8 cellular contexts compared by ENCODE assay signal in genomic region chr3:195522254-195523023, GRCh38. TPM values are rescaled to one million over a fixed set of nuclear protein-coding genes. Genes with fewer than 3 reads are reported as not detected.
DNase-seq lines count a peak whose midpoint lies in the region; ATAC-seq and TF ChIP-seq lines count a peak whose summit lies in the region.

No MANE protein-coding gene starts in this region.

- H3K9ac ChIP-seq in liver (ENCODE audit: low read depth in 1 of 2, low read length in 2 of 2): no peak overlapping the region

- H3K4me1 Mint-ChIP-seq in brain: no peaks in the 10 kb centered on the region

- H3K4me3 ChIP-seq in BE2C (ENCODE audit: low read depth, low read length) (no peak overlapping the region), liver (ENCODE audit: low read depth in 1 of 3, low read length in 3 of 3) (no peak overlapping the region)

- H3K27me3 ChIP-seq in BE2C (no peaks in the 10 kb centered on the region), liver (ENCODE audit: control insufficient read depth in 4 of 4, insufficient read depth in 4 of 4, low read length in 3 of 4) (no peaks in the 10 kb centered on the region)

- no peak overlapping the region for H3K27ac Mint-ChIP-seq in brain

- peaks cover 22% of the 10 kb centered on the region for H3K36me3 Mint-ChIP-seq in brain

- ATAC-seq in HG02852 (IDR thresholded peaks at IDR 0.05; ENCODE audit: unreplicated experiment): no peak

- DNase-seq in BE2C (no peak), NCI-H2227 treated with DMSO at 0.1 percent for 48 hours (lab: John Stamatoyannopoulos, UW) (peak; percentile 26), T-helper 1 cell (no peak), islet precursor cell (no peak)

- H3K36me3 ChIP-seq in BE2C: no peaks in the 10 kb centered on the region
- peaks cover 0 to 15% (median 6%) of the 10 kb centered on the region in 4 donors for H3K36me3 ChIP-seq in liver (ENCODE audit: control insufficient read depth in 4 of 4, insufficient read depth in 3 of 4, low read depth in 1 of 4, low read length in 3 of 4)

- TF ChIP-seq RAD21 in liver (IDR thresholded peaks at IDR 0.05): peak; percentile 82 to 84

- peaks cover 2% of the 10 kb centered on the region for H3K27me3 Mint-ChIP-seq in brain

- TF ChIP-seq CTCF in BE2C (IDR thresholded peaks at IDR 0.05; ENCODE audit: low read depth, low read length): peak; percentile 60
- peak; percentile 14; the same call in 1 of the 2 replicates for TF ChIP-seq CTCF in GM12874 (IDR thresholded peaks at IDR 0.05; ENCODE audit: insufficient read depth, low read depth, low read length)
- peak; percentile 89 to 94 for TF ChIP-seq CTCF in brain (conservative IDR thresholded peaks at IDR 0.05)
- TF ChIP-seq CTCF in liver (IDR thresholded peaks at IDR 0.05; ENCODE audit: low read depth, low read length, missing input control): peak; percentile 68

- no peak overlapping the region for H3K27ac ChIP-seq in liver (ENCODE audit: low read depth in 1 of 2, low read length in 2 of 2)

- H3K4me3 Mint-ChIP-seq in brain: no peak overlapping the region

- H3K4me1 ChIP-seq in BE2C: no peaks in the 10 kb centered on the region
- H3K4me1 ChIP-seq in liver (ENCODE audit: control insufficient read depth in 4 of 4, insufficient read depth in 4 of 4, low read length in 3 of 4): peaks cover 0 to 2% (median 0%) of the 10 kb centered on the region in 4 donors

- H3K9me3 ChIP-seq in BE2C: no peaks in the 10 kb centered on the region
- no peaks in the 10 kb centered on the region for H3K9me3 ChIP-seq in liver (ENCODE audit: control insufficient read depth in 4 of 4, low read length in 3 of 4)

- 68% methylated on average over 6 of the region's 6 CpGs for WGBS in liver

- no peaks in the 10 kb centered on the region for H3K9me3 Mint-ChIP-seq in brain

TF ChIP-seq in liver, 16 proteins besides CTCF, POLR2A, EP300 and RAD21:
- TF ChIP-seq, protein P1, sequence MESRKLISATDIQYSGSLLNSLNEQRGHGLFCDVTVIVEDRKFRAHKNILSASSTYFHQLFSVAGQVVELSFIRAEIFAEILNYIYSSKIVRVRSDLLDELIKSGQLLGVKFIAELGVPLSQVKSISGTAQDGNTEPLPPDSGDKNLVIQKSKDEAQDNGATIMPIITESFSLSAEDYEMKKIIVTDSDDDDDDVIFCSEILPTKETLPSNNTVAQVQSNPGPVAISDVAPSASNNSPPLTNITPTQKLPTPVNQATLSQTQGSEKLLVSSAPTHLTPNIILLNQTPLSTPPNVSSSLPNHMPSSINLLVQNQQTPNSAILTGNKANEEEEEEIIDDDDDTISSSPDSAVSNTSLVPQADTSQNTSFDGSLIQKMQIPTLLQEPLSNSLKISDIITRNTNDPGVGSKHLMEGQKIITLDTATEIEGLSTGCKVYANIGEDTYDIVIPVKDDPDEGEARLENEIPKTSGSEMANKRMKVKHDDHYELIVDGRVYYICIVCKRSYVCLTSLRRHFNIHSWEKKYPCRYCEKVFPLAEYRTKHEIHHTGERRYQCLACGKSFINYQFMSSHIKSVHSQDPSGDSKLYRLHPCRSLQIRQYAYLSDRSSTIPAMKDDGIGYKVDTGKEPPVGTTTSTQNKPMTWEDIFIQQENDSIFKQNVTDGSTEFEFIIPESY (IDR thresholded peaks at IDR 0.05): no peak
- TF ChIP-seq, protein P2, sequence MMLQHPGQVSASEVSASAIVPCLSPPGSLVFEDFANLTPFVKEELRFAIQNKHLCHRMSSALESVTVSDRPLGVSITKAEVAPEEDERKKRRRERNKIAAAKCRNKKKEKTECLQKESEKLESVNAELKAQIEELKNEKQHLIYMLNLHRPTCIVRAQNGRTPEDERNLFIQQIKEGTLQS (IDR thresholded peaks at IDR 0.05): no peak

RNA-seq across cellular contexts. Expression of gene PPP1R2, which starts 20.7 kb away (rescaled TPM):
- 42.7 TPM for polyA plus RNA-seq in BE2C (2012; ENCODE audit: insufficient read depth, insufficient read length, low read depth)
- polyA plus RNA-seq in brain (ENCODE audit: insufficient read depth, low read depth, low replicate concordance): 20.7 TPM
- 10 to 100 TPM; 13.6 to 21.4 TPM for total RNA-seq in liver
- 10 to 100 TPM in 1 of 2 donors, 1 to 10 TPM in 1; 9.3 to 18.5 TPM for polyA plus RNA-seq in liver

Comparison
In these comparisons a context has a peak if more than half of its experiments do, and no peak if none do; other contexts are left out.
1. CTCF ChIP-seq: peak in every context shown above with its lines; median percentile 92 in brain; 68 in liver; 60 in BE2C; 14 in GM12874.